ENCODE assay signal across 22 cellular contexts in genomic region chr2:150812664-150813408, GRCh38.
DNase-seq lines count a peak whose midpoint lies in the region; ATAC-seq and TF ChIP-seq lines count a peak whose summit lies in the region.
"Had no signal": no experiment of that assay in that cellular context is flagged by ENCODE, and none has a peak within 500 bp of the region (broad histone marks: within the 10 kb centered on the region; RNA-seq: fewer than 3 reads in every experiment).

No MANE protein-coding gene starts in this region.

- POLR2A ChIA-PET in IMR-90 (lab: Charles Lee; ENCODE audit: unreplicated experiment) = no interaction called here

- in situ Hi-C loops in IMR-90 (cut with MboI; ENCODE audit: low sequenced_read_pairs) = no loop called here

- H4K20me1 ChIP-seq in IMR-90 (ENCODE audit: insufficient read depth, low read length) (no peaks in the 10 kb centered on the region), hepatocyte (ENCODE audit: insufficient read depth, poor library complexity, severe bottlenecking) (no peaks in the 10 kb centered on the region)
- H4K20me1 ChIP-seq: BLaER1 had no signal

- H3K4me1 ChIP-seq in IMR-90 (ENCODE audit: control insufficient read depth, insufficient read depth, low read length) (no peaks in the 10 kb centered on the region), hepatocyte (ENCODE audit: insufficient read depth) (peaks cover 13% of the 10 kb centered on the region)
- H3K4me1 ChIP-seq: BLaER1, Peyer's patch, SJCRH30 had no signal

- DNase-seq in IMR-90 = no peak
- peak; percentile 1 for DNase-seq in RPMI7951 (ENCODE audit: low read depth)
- peak; percentile 10 for DNase-seq in hepatocyte (ENCODE audit: low spot score)
- DNase-seq in COR-L47 (lab: John Stamatoyannopoulos, UW) = no peak
- DNase-seq in DMS53 (lab: John Stamatoyannopoulos, UW) = no peak
- DNase-seq: CD4-positive, alpha-beta memory T cell; DMS79; HCEC 1CT; MM.1S; NCI-H1048; NCI-H1417 treated with DMSO at 0.1 percent for 48 hours; NCI-H187; NCI-H2107; NCI-H446 treated with DMSO at 0.1 percent for 48 hours; NCI-H774; Peyer's patch; SJCRH30; T-helper 17 cell had no signal

- peak overlapping the region; percentile 29 for H2AK9ac ChIP-seq in IMR-90 (replicated peaks; ENCODE audit: low read depth, low read length, poor library complexity)

- no peak for TF ChIP-seq RAD21 in IMR-90 (IDR thresholded peaks at IDR 0.05; ENCODE audit: low read length)

- H3K4me2 ChIP-seq in IMR-90 (ENCODE audit: low read depth, low read length) = no peak overlapping the region
- no peak overlapping the region for H3K4me2 ChIP-seq in hepatocyte
- H3K4me2 ChIP-seq: BLaER1 had no signal

- ATAC-seq in IMR-90 (ENCODE audit: low read depth) (no peak), HG02623 (IDR thresholded peaks at IDR 0.05; ENCODE audit: unreplicated experiment) (no peak), HG03439 (IDR thresholded peaks at IDR 0.05; ENCODE audit: unreplicated experiment) (no peak)
- ATAC-seq: K562, T-helper 17 cell had no signal

- H3K36me3 ChIP-seq in IMR-90 (ENCODE audit: control insufficient read depth, insufficient read depth, low read length) (no peaks in the 10 kb centered on the region), hepatocyte (replicated peaks; ENCODE audit: insufficient read depth, low read depth) (no peaks in the 10 kb centered on the region)
- H3K36me3 ChIP-seq: BLaER1, Peyer's patch, SJCRH30 had no signal

- H3K18ac ChIP-seq in IMR-90 (ENCODE audit: low read depth, low read length) = no peak overlapping the region

- CTCF ChIA-PET in IMR-90 (lab: Yijun Ruan, JAX) = no interaction called here

- no peak for TF ChIP-seq POLR2A in IMR-90 (IDR thresholded peaks at IDR 0.05; ENCODE audit: low read depth, low read length)

- TF ChIP-seq CTCF in IMR-90 (conservative IDR thresholded peaks at IDR 0.05; ENCODE audit: low read depth, low read length) (no peak), hepatocyte (IDR thresholded peaks at IDR 0.05; ENCODE audit: poor library complexity) (no peak)

- H3K14ac ChIP-seq in IMR-90 (replicated peaks; ENCODE audit: low read depth, low read length) = no peak overlapping the region

- H3K4ac ChIP-seq in IMR-90 (ENCODE audit: low read depth, low read length) = no peak overlapping the region; the same call in 1 of the 2 replicates

- no peak overlapping the region for H3K56ac ChIP-seq in IMR-90 (ENCODE audit: extremely low read depth, insufficient read depth, low read length)

- H2AFZ ChIP-seq in IMR-90 (replicated peaks; ENCODE audit: low read length, poor library complexity) (peak overlapping the region; percentile 64), hepatocyte (no peak overlapping the region)

- H3K23ac ChIP-seq in IMR-90 (ENCODE audit: low read depth, low read length) = no peak overlapping the region

- H2BK15ac ChIP-seq in IMR-90 (ENCODE audit: low read depth, low read length) = no peak overlapping the region

- no peak overlapping the region for H2AK5ac ChIP-seq in IMR-90 (ENCODE audit: low read depth, low read length)

- H2BK20ac ChIP-seq in IMR-90 (ENCODE audit: low read depth, low read length) = no peak overlapping the region

- dilution Hi-C loops in IMR-90 (cut with HindIII; ENCODE audit: low sequenced_read_pairs, unreplicated experiment) = no loop called here

- 83% methylated on average over 1 of the region's 2 CpGs; no CpG with 5 or more reads in 1 of the 2 experiments for whole genome bisulfite sequencing in IMR-90 (ENCODE audit: extremely low coverage in 2 of 2, insufficient read length in 1 of 2), 2 experiments
- WGBS in hepatocyte (ENCODE audit: low lambda C conversion rate, missing lambda C conversion rate) = 46% methylated on average over 2 of the region's 2 CpGs

- H3K4me3 ChIP-seq in IMR-90 (ENCODE audit: insufficient read depth, low read depth, low read length) (no peak overlapping the region), hepatocyte (no peak overlapping the region)
- H3K4me3 ChIP-seq: BLaER1, K562, Peyer's patch, SJCRH30 had no signal

- H3K27me3 ChIP-seq in IMR-90 (ENCODE audit: control insufficient read depth, insufficient read depth, low read length) (no peaks in the 10 kb centered on the region), hepatocyte (no peaks in the 10 kb centered on the region)
- H3K27me3 ChIP-seq: BLaER1, Peyer's patch, SJCRH30 had no signal

- no peaks in the 10 kb centered on the region for H3K9me2 ChIP-seq in hepatocyte (replicated peaks; ENCODE audit: insufficient read depth)

- BruUV-seq in IMR-90 (replicated peaks; lab: Mats Ljungman, UMichigan) = no TSS peak

- no peak overlapping the region for H2BK5ac ChIP-seq in IMR-90 (ENCODE audit: low read depth, low read length, poor library complexity, severe bottlenecking)

- H3K79me2 ChIP-seq in hepatocyte = no peaks in the 10 kb centered on the region

- H4K91ac ChIP-seq in IMR-90 (ENCODE audit: insufficient read depth, low read depth, low read length) = no peak overlapping the region

- no peak overlapping the region for H3K9ac ChIP-seq in IMR-90 (ENCODE audit: low read depth, low read length)
- H3K9ac ChIP-seq: BLaER1 had no signal

- H3K9me3 ChIP-seq in IMR-90 (ENCODE audit: control insufficient read depth, insufficient read depth, low read length) = no peaks in the 10 kb centered on the region
- H3K9me3 ChIP-seq in hepatocyte (ENCODE audit: low read depth) = no peaks in the 10 kb centered on the region
- H3K9me3 ChIP-seq: BLaER1, Peyer's patch, SJCRH30 had no signal

- no peak overlapping the region for H4K5ac ChIP-seq in IMR-90 (ENCODE audit: low read depth, low read length)

- H3K9me1 ChIP-seq in IMR-90 (ENCODE audit: insufficient read depth, low read length) = no peaks in the 10 kb centered on the region

- H2BK120ac ChIP-seq in IMR-90 (ENCODE audit: low read depth, low read length) = no peak overlapping the region

- H4K8ac ChIP-seq in IMR-90 (ENCODE audit: low read depth in 2 of 2, low read length in 2 of 2) = no peak overlapping the region

- intact Hi-C loops in IMR-90 (cut with micrococcal nuclease) = no loop called here

- no peaks in the 10 kb centered on the region for H3K79me1 ChIP-seq in IMR-90 (ENCODE audit: low read depth in 1 of 2, low read length in 2 of 2)

- H3K27ac ChIP-seq in IMR-90 (ENCODE audit: insufficient read depth, low read length) (no peak overlapping the region), hepatocyte (peak overlapping the region; percentile 59)
- H3K27ac ChIP-seq: BLaER1, Peyer's patch, SJCRH30 had no signal

TF ChIP-seq in IMR-90, 13 proteins besides CTCF, POLR2A, EP300 and RAD21:
- TF ChIP-seq USF2 (IDR thresholded peaks at IDR 0.05; ENCODE audit: low read depth, low read length) (no peak), NFE2L2 (IDR thresholded peaks at IDR 0.05; ENCODE audit: low read depth, low read length) (no peak), MAFK (IDR thresholded peaks at IDR 0.05; ENCODE audit: low read depth, low read length) (no peak), CEBPB (IDR thresholded peaks at IDR 0.05; ENCODE audit: low read depth, low read length) (no peak), RFX5 (IDR thresholded peaks at IDR 0.05; ENCODE audit: low read depth, low read length) (no peak), MXI1 (IDR thresholded peaks at IDR 0.05; ENCODE audit: borderline replicate concordance, low read depth, low read length) (no peak), BHLHE40 (IDR thresholded peaks at IDR 0.05; ENCODE audit: low read depth, low read length) (no peak), ELK1 (IDR thresholded peaks at IDR 0.05; ENCODE audit: borderline replicate concordance, low read depth, low read length) (no peak), RCOR1 (IDR thresholded peaks at IDR 0.05; ENCODE audit: insufficient replicate concordance, low read length) (no peak), MAZ (IDR thresholded peaks at IDR 0.05; ENCODE audit: borderline replicate concordance, low read depth, low read length) (no peak), FOS (IDR thresholded peaks at IDR 0.05; ENCODE audit: low read depth, low read length) (no peak), CHD1 (IDR thresholded peaks at IDR 0.05; ENCODE audit: low read depth, low read length) (no peak), SMC3 (IDR thresholded peaks at IDR 0.05; ENCODE audit: low read depth, low read length) (no peak)

Comparison
In these comparisons a context has a peak if more than half of its experiments do, and no peak if none do; other contexts are left out.
1. DNase-seq: peak in RPMI7951 (single experiment) and hepatocyte (single experiment); none in IMR-90 (single experiment), COR-L47 (single experiment) and DMS53 (single experiment).